Comparison of ENCODE assay signal across 1 cellular context in genomic region chr1:150767704-150768103, GRCh38.
TF ChIP-seq lines count a peak whose summit lies in the region.

No MANE protein-coding gene starts in this region.

TF ChIP-seq in HCT116, 20 proteins besides CTCF, POLR2A, EP300 and RAD21:
- TF ChIP-seq CEBPB (IDR thresholded peaks at IDR 0.05; ENCODE audit: low read depth): 0 out of 2 replicates have a peak, but pooled peaks have one; percentile 23
TF ChIP-seq in HCT116: peak in this region for 1; not testable (repeated sequence) for 19.
